In genomic region chr2:230852113-230852512, GRCh38 we compare ENCODE assay signal across 27 cellular contexts.
"Had no signal": no experiment of that assay in that cellular context is flagged by ENCODE, and none has a peak within 500 bp of the region (broad histone marks: within the 10 kb centered on the region; RNA-seq: fewer than 3 reads in every experiment).

No MANE protein-coding gene starts in this region.

- DNase-seq: colonic mucosa; cortex of kidney; dermis blood vessel endothelial cell; dorsolateral prefrontal cortex; effector CD4-positive, alpha-beta T cell; effector CD8-positive, alpha-beta T cell; effector memory CD4-positive, alpha-beta T cell; effector memory CD8-positive, alpha-beta T cell; endodermal cell; erythroblast; esophagus squamous epithelium; foreskin fibroblast; foreskin keratinocyte; foreskin melanocyte; gastrocnemius medialis; glutamatergic neuron; heart left ventricle; heart right ventricle had no signal

- FAIRE-seq: colon, endometrium, endothelial cell of umbilical vein, frontal cortex had no signal

- H3K36me3 ChIP-seq: colonic mucosa, esophagus muscularis mucosa, esophagus squamous epithelium, gastrocnemius medialis, gastroesophageal sphincter, heart left ventricle, heart right ventricle had no signal

- ATAC-seq: effector memory CD8-positive, alpha-beta T cell; esophagus mucosa; foreskin keratinocyte; gastrocnemius medialis; gastroesophageal sphincter; heart left ventricle; heart right ventricle had no signal

- H3K27me3 ChIP-seq: colonic mucosa had no signal

- H3K27ac ChIP-seq: colonic mucosa, coronary artery, dorsolateral prefrontal cortex, epithelial cell of prostate, esophagus muscularis mucosa, esophagus squamous epithelium, foreskin keratinocyte, gastrocnemius medialis, gastroesophageal sphincter, heart left ventricle, heart right ventricle had no signal

- H3K9me3 ChIP-seq: colonic mucosa, esophagus muscularis mucosa, esophagus squamous epithelium, gastrocnemius medialis, gastroesophageal sphincter had no signal

- H3K4me3 ChIP-seq: colonic mucosa, coronary artery, dorsolateral prefrontal cortex, esophagus muscularis mucosa, esophagus squamous epithelium, gastrocnemius medialis, gastroesophageal sphincter, heart left ventricle, heart right ventricle had no signal

- H3K4me1 ChIP-seq: colonic mucosa, foreskin keratinocyte, gastrocnemius medialis had no signal
